In genomic region chr20:46174469-46175126, GRCh38 we compare ENCODE assay signal across 8 cellular contexts. TPM values are rescaled to one million over a fixed set of nuclear protein-coding genes. Genes with fewer than 3 reads are reported as not detected.
DNase-seq lines count a peak whose midpoint lies in the region; ATAC-seq and TF ChIP-seq lines count a peak whose summit lies in the region.

No MANE protein-coding gene starts in this region.

- intact Hi-C loops in activated naive CD4-positive, alpha-beta T cell treated with anti-CD3 and anti-CD28 coated beads for 36 hours (cut with micrococcal nuclease): loop anchor here (1.0 kb wide), 2 partner anchors 42 to 151 kb away; no protein-coding TSS in a partner anchor
- intact Hi-C loops in heart left ventricle (cut with DNase I): loop anchor here (2.0 to 10.0 kb wide), 10 partner anchors 37 to 162 kb away; partner anchors contain the start of gene SLC12A5 (in 3 of the 10)

- in situ Hi-C loops in HAP-1 (cut with MboI; ENCODE audit: low sequenced_read_pairs): no loop called here

- CTCF ChIA-PET in activated naive CD4-positive, alpha-beta T cell treated with anti-CD3 and anti-CD28 coated beads for 36 hours (lab: Charles Lee): interaction anchor here (0.6 to 4.8 kb wide), 12 partner anchors 8 to 350 kb away, joined by 3 to 19 read pairs (median 4); no protein-coding TSS in a partner anchor

- peaks cover 44% of the 10 kb centered on the region for H3K27me3 Mint-ChIP-seq in activated naive CD4-positive, alpha-beta T cell treated with anti-CD3 and anti-CD28 coated beads for 36 hours (ENCODE audit: low read depth)

- no peak overlapping the region for H3K4me3 ChIP-seq in HAP-1
- peak overlapping the region in 1 of 12 donors; percentile 33 for H3K4me3 ChIP-seq in heart left ventricle
- no peak overlapping the region for H3K4me3 ChIP-seq in retinal pigment epithelial cell (ENCODE audit: low read length)

- H3K27me3 ChIP-seq in HAP-1 (ENCODE audit: low read depth): peaks cover 35% of the 10 kb centered on the region
- peaks cover 18 to 62% (median 34%) of the 10 kb centered on the region in 9 donors for H3K27me3 ChIP-seq in heart left ventricle

- WGBS in heart left ventricle, 4 donors: 3 to 8% (median 4%) methylated on average over 26 to 77 of the region's 77 CpGs

- no peaks in the 10 kb centered on the region for H3K4me1 Mint-ChIP-seq in activated naive CD4-positive, alpha-beta T cell treated with anti-CD3 and anti-CD28 coated beads for 36 hours (ENCODE audit: low read depth)

- TF ChIP-seq CTCF in heart left ventricle (IDR thresholded peaks at IDR 0.05) (peak; percentile 45 to 85 (median 64)), retinal pigment epithelial cell (conservative IDR thresholded peaks at IDR 0.05; ENCODE audit: low read depth, low read length) (peak; percentile 70)

- DNase-seq in HAP-1 (ENCODE audit: low spot score in 2 of 2): peak; percentile 46 to 88
- peak; percentile 32 to 68 for DNase-seq in SHP77 (lab: John Stamatoyannopoulos, UW)
- peak; percentile 80 for DNase-seq in activated naive CD4-positive, alpha-beta T cell treated with anti-CD3 and anti-CD28 coated beads for 36 hours
- DNase-seq in heart left ventricle: peak; percentile 58 to 86 (median 77)
- DNase-seq in retinal pigment epithelial cell (ENCODE audit: low read depth): no peak

- no peaks in the 10 kb centered on the region for H3K36me3 ChIP-seq in HAP-1 (replicated peaks)
- H3K36me3 ChIP-seq in heart left ventricle: no peaks in the 10 kb centered on the region

- ATAC-seq in heart left ventricle (peak in 3 of 4 donors; percentile 68 to 85 (median 80)), HG02763 (IDR thresholded peaks at IDR 0.05; ENCODE audit: unreplicated experiment) (no peak), GM18907 (IDR thresholded peaks at IDR 0.05; ENCODE audit: unreplicated experiment) (no peak), GM18858 (IDR thresholded peaks at IDR 0.05; ENCODE audit: unreplicated experiment) (no peak)

- no peaks in the 10 kb centered on the region for H3K36me3 Mint-ChIP-seq in activated naive CD4-positive, alpha-beta T cell treated with anti-CD3 and anti-CD28 coated beads for 36 hours (ENCODE audit: low read depth)

- no peak overlapping the region for H3K27ac Mint-ChIP-seq in activated naive CD4-positive, alpha-beta T cell treated with anti-CD3 and anti-CD28 coated beads for 36 hours

- no peak overlapping the region for H3K4me3 Mint-ChIP-seq in activated naive CD4-positive, alpha-beta T cell treated with anti-CD3 and anti-CD28 coated beads for 36 hours

- H3K27ac ChIP-seq in heart left ventricle: no peak overlapping the region

- no peaks in the 10 kb centered on the region for H3K9me3 Mint-ChIP-seq in activated naive CD4-positive, alpha-beta T cell treated with anti-CD3 and anti-CD28 coated beads for 36 hours

- H3K4me1 ChIP-seq in HAP-1 (no peaks in the 10 kb centered on the region), heart left ventricle (peaks cover 0 to 9% (median 0%) of the 10 kb centered on the region in 12 donors)

- H3K9me3 ChIP-seq in HAP-1 (no peaks in the 10 kb centered on the region), heart left ventricle (no peaks in the 10 kb centered on the region)

- TF ChIP-seq POLR2A in heart left ventricle (IDR thresholded peaks at IDR 0.05): no peak

RNA-seq across cellular contexts. Expression of gene CD40, which starts 56.5 kb away (rescaled TPM):
- 1 to 10 TPM; 6.1 to 6.3 TPM for total RNA-seq in activated naive CD4-positive, alpha-beta T cell treated with anti-CD3 and anti-CD28 coated beads for 36 hours
- 10 to 100 TPM in 2 of 9 donors, 1 to 10 TPM in 7; 3.5 to 38.3 (median 5.7) TPM for total RNA-seq in heart left ventricle
- 1 to 10 TPM; 4.7 to 5.5 TPM for polyA plus RNA-seq in heart left ventricle

Comparison
In these comparisons a context has a peak if more than half of its experiments do, and no peak if none do; other contexts are left out.
1. ATAC-seq: peak in heart left ventricle (3 of 4); none in HG02763 (single experiment), GM18907 (single experiment) and GM18858 (single experiment).